10 cellular contexts compared by ENCODE assay signal in the genomic region with DNA sequence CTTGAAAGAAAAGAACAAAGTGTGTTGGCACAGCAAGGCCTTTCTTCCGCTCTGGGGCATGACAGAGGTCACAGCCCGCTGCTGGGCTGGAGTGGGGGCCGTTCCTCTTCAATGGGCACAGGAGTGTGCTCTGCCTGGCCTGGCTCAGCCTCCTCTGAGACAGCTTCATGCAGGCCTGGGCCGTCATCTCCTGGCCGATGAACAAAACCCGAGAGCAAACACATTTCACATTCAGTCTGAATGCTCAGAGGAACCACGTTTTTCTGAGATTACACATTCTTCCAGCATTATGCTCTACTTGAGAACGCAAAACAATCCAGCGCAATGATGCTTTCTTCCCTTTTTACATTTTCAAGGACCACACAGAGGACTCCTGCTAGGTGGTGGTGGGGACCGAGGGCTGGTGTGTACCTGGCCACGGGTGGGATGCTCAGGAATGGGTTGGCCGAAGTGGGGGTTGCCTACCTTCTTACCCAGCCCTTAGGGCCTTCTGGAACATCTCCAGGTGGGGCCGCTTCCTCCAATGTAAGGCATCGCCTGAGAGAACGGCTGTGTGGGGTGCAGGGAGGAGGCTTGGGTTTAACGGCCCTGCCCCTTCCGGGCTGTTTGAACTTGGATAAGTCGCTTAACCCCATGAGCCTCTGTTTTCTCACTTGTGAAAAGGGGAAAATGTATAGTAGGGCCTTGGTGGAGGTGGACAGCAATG. TPM values are rescaled to one million over a fixed set of nuclear protein-coding genes. Genes with fewer than 3 reads are reported as not detected.
A peak's percentile ranks its signal among the peaks of the same experiment; 100 is the strongest.
DNase-seq lines count a peak whose midpoint lies in the region; ATAC-seq and TF ChIP-seq lines count a peak whose summit lies in the region.
"Had no signal": no experiment of that assay in that cellular context is flagged by ENCODE, and none has a peak within 500 bp of the region (broad histone marks: within the 10 kb centered on the region; RNA-seq: fewer than 3 reads in every experiment).

No MANE protein-coding gene starts in this region.

- no peaks in the 10 kb centered on the region for H4K20me1 ChIP-seq in GM23248 (ENCODE audit: insufficient read depth)

- peak overlapping the region; percentile 84 for H3K9ac ChIP-seq in GM23248

- intact Hi-C loops in mucosa of descending colon (cut with DNase I, micrococcal nuclease) (no loop called here), prostate gland (cut with DNase I) (no loop called here)

- peaks cover 4% of the 10 kb centered on the region for H3K9me3 Mint-ChIP-seq in chondrocyte (ENCODE audit: low read depth)

- H3K4me3 ChIP-seq in ACC112 (ENCODE audit: low read depth, low read length), result no peak overlapping the region
- peak overlapping the region; percentile 54 for H3K4me3 ChIP-seq in GM23248
- no peak overlapping the region for H3K4me3 ChIP-seq in mucosa of descending colon
- no peak overlapping the region for H3K4me3 ChIP-seq in prostate gland

- peaks cover under 1% of the 10 kb centered on the region for H3K27me3 Mint-ChIP-seq in chondrocyte (ENCODE audit: low read depth)

- H3K4me3 Mint-ChIP-seq in chondrocyte (ENCODE audit: unreplicated experiment), result no peak overlapping the region

- peak overlapping the region; percentile 28; the same call in 1 of the 2 replicates for H3K27ac ChIP-seq in ACC112 (ENCODE audit: low read depth, low read length)
- H3K27ac ChIP-seq in GM23248, result peak overlapping the region; percentile 99
- H3K27ac ChIP-seq in prostate gland, result no peak overlapping the region

- ATAC-seq in mucosa of descending colon (peak; percentile 50), HG03432 (IDR thresholded peaks at IDR 0.05; ENCODE audit: unreplicated experiment) (no peak), GM21723 (IDR thresholded peaks at IDR 0.05; ENCODE audit: unreplicated experiment) (no peak)

- DNase-seq in GM23248, result peak; percentile 97
- DNase-seq in chondrocyte (ENCODE audit: low spot score), result no peak
- DNase-seq in mucosa of descending colon, result peak in 2 of 3 donors; percentile 39 to 62
- no peak for DNase-seq in ureter (ENCODE audit: low spot score)
- DNase-seq in prostate gland (ENCODE audit: low spot score), result no peak
- DNase-seq: foreskin melanocyte, NCI-H1105 had no signal

- H3K4me2 ChIP-seq in GM23248 (ENCODE audit: unreplicated experiment), result peak overlapping the region; percentile 70

- peaks cover 4% of the 10 kb centered on the region for H3K36me3 Mint-ChIP-seq in chondrocyte (ENCODE audit: low read depth)

- H3K4me1 ChIP-seq in ACC112 (ENCODE audit: control insufficient read depth, insufficient read depth, low read length, unreplicated experiment) (no peaks in the 10 kb centered on the region), GM23248 (ENCODE audit: insufficient read depth) (peaks cover 27% of the 10 kb centered on the region), mucosa of descending colon (ENCODE audit: low read depth) (no peaks in the 10 kb centered on the region), prostate gland (replicated peaks) (no peaks in the 10 kb centered on the region)

- no peaks in the 10 kb centered on the region for H3K9me2 ChIP-seq in GM23248 (ENCODE audit: insufficient read depth)

- H3K9me3 ChIP-seq in GM23248 (ENCODE audit: low read depth) (no peaks in the 10 kb centered on the region), mucosa of descending colon (no peaks in the 10 kb centered on the region), prostate gland (no peaks in the 10 kb centered on the region)

- peaks cover 30% of the 10 kb centered on the region for H3K4me1 Mint-ChIP-seq in chondrocyte (ENCODE audit: low read depth)

- WGBS in GM23248 (ENCODE audit: low coverage in 1 of 2, low lambda C conversion rate in 2 of 2, missing lambda C conversion rate in 2 of 2), 2 experiments, result 5 to 7% methylated on average over 18 of the region's 18 CpGs
- WGBS in prostate gland, result 44% methylated on average over 18 of the region's 18 CpGs

- H2AFZ ChIP-seq in ACC112 (ENCODE audit: low read length, unreplicated experiment) (peak overlapping the region; percentile 12), GM23248 (peak overlapping the region; percentile 81)

- no peaks in the 10 kb centered on the region for H3K36me3 ChIP-seq in ACC112 (ENCODE audit: insufficient read depth, low read length)
- H3K36me3 ChIP-seq in GM23248 (ENCODE audit: low read depth), result no peaks in the 10 kb centered on the region
- no peaks in the 10 kb centered on the region for H3K36me3 ChIP-seq in mucosa of descending colon (ENCODE audit: low read depth)
- H3K36me3 ChIP-seq in prostate gland, result no peaks in the 10 kb centered on the region

- TF ChIP-seq POLR2A in prostate gland (IDR thresholded peaks at IDR 0.05), result no peak

- H3K27me3 ChIP-seq in ACC112 (ENCODE audit: insufficient read depth, low read length) (peaks cover 3% of the 10 kb centered on the region; the same call in 1 of the 2 replicates), GM23248 (replicated peaks; ENCODE audit: insufficient read depth) (no peaks in the 10 kb centered on the region), prostate gland (replicated peaks; ENCODE audit: insufficient read depth) (no peaks in the 10 kb centered on the region)

- in situ Hi-C loops in GM23248 (cut with MboI), result no loop called here

- H3F3A ChIP-seq in GM23248 (ENCODE audit: insufficient read depth), result peaks cover 24% of the 10 kb centered on the region

- no peak for TF ChIP-seq CTCF in chondrocyte (IDR thresholded peaks at IDR 0.05)
- no peak for TF ChIP-seq CTCF in mucosa of descending colon (IDR thresholded peaks at IDR 0.05)
- TF ChIP-seq CTCF in prostate gland (IDR thresholded peaks at IDR 0.05), result no peak

- H3K79me2 ChIP-seq in ACC112 (ENCODE audit: control insufficient read depth, insufficient read depth, low read length, unreplicated experiment) (no peaks in the 10 kb centered on the region), GM23248 (ENCODE audit: insufficient read depth) (no peaks in the 10 kb centered on the region)

- peak overlapping the region; percentile 97 for H3K27ac Mint-ChIP-seq in chondrocyte (ENCODE audit: unreplicated experiment)

RNA-seq across cellular contexts. Expression of a gene that starts 34.8 kb away (rescaled TPM):
- 23.9 and 30.2 TPM in 2 replicates for total RNA-seq in GM23248 (2014; rRNA removed; shearing (Covaris generic))
- 6.5 and 9.0 TPM in 2 replicates for polyA plus RNA-seq in GM23248 (2016; fragmentation: Nextera tagmentation; extraction: Ambion mirVana)
- total RNA-seq in chondrocyte (2.2 to 9.9 TPM (median 9.3 TPM) in 3 replicates), mucosa of descending colon (10 to 100 TPM; 13.3 to 19.6 (median 18.3) TPM), ureter (17.5 TPM), prostate gland (10 to 100 TPM; 33.6 to 38.6 TPM)

Comparison
In these comparisons a context has a peak if more than half of its experiments do, and no peak if none do; other contexts are left out.
1. H3K27ac ChIP-seq: peak in ACC112 (single experiment) and GM23248 (single experiment); none in prostate gland (0 of 2).
2. DNase-seq: peak in GM23248 (single experiment) and mucosa of descending colon (2 of 3); none in chondrocyte (single experiment), ureter (single experiment) and prostate gland (single experiment).